8 cellular contexts compared by ENCODE assay signal in the genomic region with DNA sequence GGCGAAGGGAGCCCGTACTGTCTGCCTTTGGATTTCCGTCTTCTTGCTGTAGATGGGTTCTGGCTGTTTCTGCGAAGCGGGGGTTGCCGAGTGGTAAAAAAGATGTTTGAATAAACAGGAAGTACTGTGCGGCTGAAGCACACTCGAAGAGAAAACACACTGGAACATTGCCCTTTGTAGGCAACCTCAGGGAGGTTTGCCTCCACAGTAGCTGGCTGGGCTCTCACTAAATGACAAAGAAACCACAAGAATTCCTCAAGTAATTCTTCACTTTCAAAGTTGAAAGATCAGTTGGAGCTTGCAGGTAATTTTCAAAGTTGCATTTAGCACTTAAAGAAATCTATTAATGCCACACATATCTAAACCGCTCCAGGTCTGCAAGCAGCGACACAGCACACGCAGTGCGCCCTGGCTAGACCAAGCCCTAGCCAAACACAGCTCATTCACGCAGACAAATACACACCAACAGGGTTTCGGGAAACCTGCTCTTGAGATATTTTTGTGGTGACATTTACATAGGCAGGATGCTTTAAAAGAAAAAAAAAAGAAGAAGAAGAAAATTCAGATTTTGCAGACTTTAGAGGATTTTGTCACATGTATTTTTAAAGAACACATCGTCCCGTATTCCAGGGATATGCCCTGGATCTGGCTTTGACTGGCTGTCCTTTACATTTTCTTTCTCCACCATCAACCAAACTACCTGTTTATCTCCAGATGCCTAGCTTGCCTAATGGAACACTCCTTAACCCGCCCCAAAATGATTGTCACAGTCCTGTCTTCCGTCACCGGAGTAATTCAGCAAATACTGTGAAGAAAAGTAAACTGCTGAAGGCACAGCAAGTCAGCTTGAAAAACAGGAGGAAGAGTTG.
A peak's percentile ranks its signal among the peaks of the same experiment; 100 is the strongest.
DNase-seq lines count a peak whose midpoint lies in the region; ATAC-seq lines count a peak whose summit lies in the region.

No MANE protein-coding gene starts in this region.

- H3K4me1 Mint-ChIP-seq in activated CD4-positive, alpha-beta memory T cell treated with anti-CD3 and anti-CD28 coated beads for 36 hours (ENCODE audit: low read depth), result peaks cover 68% of the 10 kb centered on the region
- peaks cover 40% of the 10 kb centered on the region for H3K4me1 Mint-ChIP-seq in memory B cell

- intact Hi-C loops in activated CD4-positive, alpha-beta memory T cell treated with anti-CD3 and anti-CD28 coated beads for 36 hours (cut with micrococcal nuclease), result loop anchor here (1.0 to 2.0 kb wide), 5 partner anchors 20 to 454 kb away; no protein-coding TSS in a partner anchor

- DNase-seq in DMS153 treated with DMSO at 0.1 percent for 48 hours (lab: John Stamatoyannopoulos, UW; ENCODE audit: unreplicated experiment) (peak; percentile 54), HCEC 1CT (peak; percentile 81), NCI-H2196 (lab: John Stamatoyannopoulos, UW; ENCODE audit: unreplicated experiment) (peak; percentile 26), memory B cell (ENCODE audit: low spot score in 2 of 2) (peak; percentile 49 to 68), NCI-H524 (lab: John Stamatoyannopoulos, UW) (no peak)
- DNase-seq in activated CD4-positive, alpha-beta memory T cell treated with anti-CD3 and anti-CD28 coated beads for 36 hours, result peak; percentile 81
- DNase-seq in effector CD8-positive, alpha-beta T cell (lab: John Stamatoyannopoulos, UW), result peak; percentile 41
- DNase-seq in stimulated activated CD8-positive, alpha-beta memory T cell treated with anti-CD3 and anti-CD28 coated beads, Interleukin-15, amount 100 ng/mL, for 4 hours (ENCODE audit: low read depth in 2 of 2), result peak; percentile 47 to 57

- H3K27me3 Mint-ChIP-seq in activated CD4-positive, alpha-beta memory T cell treated with anti-CD3 and anti-CD28 coated beads for 36 hours, result no peaks in the 10 kb centered on the region
- no peaks in the 10 kb centered on the region for H3K27me3 Mint-ChIP-seq in memory B cell

- H3K27ac Mint-ChIP-seq in activated CD4-positive, alpha-beta memory T cell treated with anti-CD3 and anti-CD28 coated beads for 36 hours, result peak overlapping the region; percentile 94
- peak overlapping the region; percentile 100 for H3K27ac Mint-ChIP-seq in memory B cell

- peak; percentile 76 for ATAC-seq in memory B cell (ENCODE audit: low read depth)

- H3K9me3 Mint-ChIP-seq in activated CD4-positive, alpha-beta memory T cell treated with anti-CD3 and anti-CD28 coated beads for 36 hours, result no peaks in the 10 kb centered on the region
- no peaks in the 10 kb centered on the region for H3K9me3 Mint-ChIP-seq in memory B cell

- H3K4me3 Mint-ChIP-seq in activated CD4-positive, alpha-beta memory T cell treated with anti-CD3 and anti-CD28 coated beads for 36 hours, result peak overlapping the region; percentile 93
- H3K4me3 Mint-ChIP-seq in memory B cell, result peak overlapping the region; percentile 100

- CTCF ChIA-PET in activated CD4-positive, alpha-beta memory T cell treated with anti-CD3 and anti-CD28 coated beads for 36 hours (lab: Charles Lee), result interaction anchor here (1.0 to 1.6 kb wide), 4 partner anchors 10 to 455 kb away, joined by 3 to 4 read pairs (median 4); no protein-coding TSS in a partner anchor

- POLR2A ChIA-PET in activated CD4-positive, alpha-beta memory T cell treated with anti-CD3 and anti-CD28 coated beads for 36 hours (lab: Charles Lee), result interaction anchor here (0.7 to 3.9 kb wide), 14 partner anchors 8 to 452 kb away, joined by 3 to 29 read pairs (median 3); no protein-coding TSS in a partner anchor

- peaks cover 4% of the 10 kb centered on the region for H3K36me3 Mint-ChIP-seq in activated CD4-positive, alpha-beta memory T cell treated with anti-CD3 and anti-CD28 coated beads for 36 hours
- no peaks in the 10 kb centered on the region for H3K36me3 Mint-ChIP-seq in memory B cell

Comparison
In these comparisons a context has a peak if more than half of its experiments do, and no peak if none do; other contexts are left out.
1. DNase-seq: peak in DMS153 treated with DMSO at 0.1 percent for 48 hours (single experiment), HCEC 1CT (single experiment), NCI-H2196 (single experiment), activated CD4-positive, alpha-beta memory T cell treated with anti-CD3 and anti-CD28 coated beads for 36 hours (single experiment), effector CD8-positive, alpha-beta T cell (single experiment), memory B cell (2 of 2) and stimulated activated CD8-positive, alpha-beta memory T cell treated with anti-CD3 and anti-CD28 coated beads, Interleukin-15, amount 100 ng/mL, for 4 hours (2 of 2); none in NCI-H524 (0 of 2).